Comparison of ENCODE assay signal across 8 cellular contexts in the genomic region with DNA sequence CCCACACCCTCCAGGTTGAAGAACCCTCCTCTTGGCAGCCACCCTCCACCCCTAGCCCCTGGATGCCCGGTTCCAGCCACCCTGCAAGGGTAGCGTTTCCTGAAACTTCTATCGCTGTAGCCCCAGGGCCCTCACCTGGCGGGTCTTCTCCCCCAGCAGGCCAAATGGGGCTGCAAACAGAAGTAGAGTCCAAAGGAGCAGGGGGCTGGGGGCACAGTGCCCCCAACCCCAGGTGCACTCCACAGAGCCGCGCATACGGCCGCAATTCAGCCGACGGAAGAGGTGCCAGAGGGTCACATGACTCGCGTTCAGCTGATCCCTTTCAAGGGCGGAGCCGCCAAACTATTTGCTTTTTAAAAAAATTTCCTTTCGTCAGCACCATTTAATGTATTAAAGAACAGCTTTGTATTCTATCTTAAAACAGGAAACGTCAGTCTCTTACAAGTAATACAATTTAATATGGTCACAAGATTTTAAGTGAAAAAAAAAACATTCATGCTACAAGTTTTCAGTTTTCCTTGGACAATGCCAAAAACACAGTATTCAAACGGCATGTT. TPM values are rescaled to one million over a fixed set of nuclear protein-coding genes. Genes with fewer than 3 reads are reported as not detected.
A peak's percentile ranks its signal among the peaks of the same experiment; 100 is the strongest.
DNase-seq lines count a peak whose midpoint lies in the region; ATAC-seq, FAIRE-seq and TF ChIP-seq lines count a peak whose summit lies in the region.

A gene with protein sequence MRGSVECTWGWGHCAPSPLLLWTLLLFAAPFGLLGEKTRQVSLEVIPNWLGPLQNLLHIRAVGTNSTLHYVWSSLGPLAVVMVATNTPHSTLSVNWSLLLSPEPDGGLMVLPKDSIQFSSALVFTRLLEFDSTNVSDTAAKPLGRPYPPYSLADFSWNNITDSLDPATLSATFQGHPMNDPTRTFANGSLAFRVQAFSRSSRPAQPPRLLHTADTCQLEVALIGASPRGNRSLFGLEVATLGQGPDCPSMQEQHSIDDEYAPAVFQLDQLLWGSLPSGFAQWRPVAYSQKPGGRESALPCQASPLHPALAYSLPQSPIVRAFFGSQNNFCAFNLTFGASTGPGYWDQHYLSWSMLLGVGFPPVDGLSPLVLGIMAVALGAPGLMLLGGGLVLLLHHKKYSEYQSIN (minus strand): TSS at position 289 of the 557 bp plus-strand sequence. CDS start 34 bp downstream, at position 255.

- no peak for ATAC-seq in HG03025 (IDR thresholded peaks at IDR 0.05; ENCODE audit: low FRiP score, unreplicated experiment)

- H3K4me3 Mint-ChIP-seq in chondrocyte (ENCODE audit: unreplicated experiment): peak within 1 kb of the TSS; percentile 87

- peak within 1 kb of the TSS; percentile 87 for H3K27ac Mint-ChIP-seq in chondrocyte (ENCODE audit: unreplicated experiment)

- no peak for TF ChIP-seq CTCF in chondrocyte (IDR thresholded peaks at IDR 0.05)

- H3K4me1 Mint-ChIP-seq in chondrocyte (ENCODE audit: low read depth): peaks cover 41% of the 10 kb centered on the region

- no peaks in the 10 kb centered on the region for H3K27me3 Mint-ChIP-seq in chondrocyte (ENCODE audit: low read depth)

- H3K9me3 Mint-ChIP-seq in chondrocyte (ENCODE audit: low read depth): no peaks in the 10 kb centered on the region

- DNase-seq in activated gamma-delta T cell treated with Interleukin-2 at 50 U/mL for 16 hours: peak; percentile 43
- no peak for DNase-seq in activated gamma-delta T cell (lab: John Stamatoyannopoulos, UW)
- DNase-seq in NCI-H2081 (lab: John Stamatoyannopoulos, UW): peak; percentile 55 to 75
- peak; percentile 25 for DNase-seq in activated CD4-positive, CD25-positive, alpha-beta regulatory T cell treated with anti-CD3 and anti-CD28 coated beads, Interleukin-2, amount 50 U/mL, for 16 hours (ENCODE audit: low read depth, low spot score)
- no peak for DNase-seq in chondrocyte (ENCODE audit: low spot score)

- H3K27ac ChIP-seq in skin epidermis: peak within 1 kb of the TSS; percentile 37 to 89 (median 80)

- H3K36me3 Mint-ChIP-seq in chondrocyte (ENCODE audit: low read depth): peaks cover 2% of the 10 kb centered on the region

- FAIRE-seq in islet of Langerhans (lab: Jason Lieb, UNC): peak; percentile 97

- H3K4me3 ChIP-seq in skin epidermis: peak within 1 kb of the TSS; percentile 63 to 80 (median 68)

RNA-seq across cellular contexts. Expression of the gene that starts here (rescaled TPM):
- 68.1 to 76.9 TPM (median 71.4 TPM) in 3 replicates for total RNA-seq in chondrocyte

Comparison
In these comparisons a context has a peak if more than half of its experiments do, and no peak if none do; other contexts are left out.
1. DNase-seq: peak in activated gamma-delta T cell treated with Interleukin-2 at 50 U/mL for 16 hours (single experiment), NCI-H2081 (2 of 2) and activated CD4-positive, CD25-positive, alpha-beta regulatory T cell treated with anti-CD3 and anti-CD28 coated beads, Interleukin-2, amount 50 U/mL, for 16 hours (single experiment); none in activated gamma-delta T cell (single experiment) and chondrocyte (single experiment).